ENCODE assay signal across 9 cellular contexts in genomic region chr18:50356036-50356945, GRCh38. TPM values are rescaled to one million over a fixed set of nuclear protein-coding genes. Genes with fewer than 3 reads are reported as not detected.
A peak's percentile ranks its signal among the peaks of the same experiment; 100 is the strongest.
DNase-seq lines count a peak whose midpoint lies in the region; ATAC-seq, FAIRE-seq and TF ChIP-seq lines count a peak whose summit lies in the region.
"Had no signal": no experiment of that assay in that cellular context is flagged by ENCODE, and none has a peak within 500 bp of the region (broad histone marks: within the 10 kb centered on the region; RNA-seq: fewer than 3 reads in every experiment).

No MANE protein-coding gene starts in this region.

- H3F3A ChIP-seq in GM23338 (replicated peaks; ENCODE audit: low read depth) (no peaks in the 10 kb centered on the region), Loucy (ENCODE audit: low read depth) (no peaks in the 10 kb centered on the region)

- no peaks in the 10 kb centered on the region for H3K9me3 ChIP-seq in Loucy (ENCODE audit: insufficient read depth, low read depth, low read length)
- H3K9me3 ChIP-seq in K562 (replicated peaks; ENCODE audit: control insufficient read depth, insufficient read depth, low read depth, low read length), result no peaks in the 10 kb centered on the region

- TF ChIP-seq CTCF in GM23338 (conservative IDR thresholded peaks at IDR 0.05; ENCODE audit: low read depth in 2 of 2) (peak in 1 of 2 experiments; percentile 35; a peak in 2 of 4 replicates), Loucy (conservative IDR thresholded peaks at IDR 0.05; ENCODE audit: low read length) (peak; percentile 41; the same call in 1 of the 2 replicates), K562 (IDR thresholded peaks at IDR 0.05 in 2 of 3, conservative IDR thresholded peaks at IDR 0.05 in 1 of 3; ENCODE audit: insufficient read depth in 2 of 3, low read depth in 1 of 3, low read length in 3 of 3) (peak in 2 of 3 experiments; percentile 9 to 30; a peak in 1 of 6 replicates)

- no peak overlapping the region for H3K4me2 ChIP-seq in GM23338
- H3K4me2 ChIP-seq in Loucy (ENCODE audit: low read depth, low read length, poor library complexity, severe bottlenecking), result no peak overlapping the region
- H3K4me2 ChIP-seq in K562 (ENCODE audit: insufficient read depth, low read length), result no peak overlapping the region; the same call in 1 of the 2 replicates

- no peaks in the 10 kb centered on the region for H3K79me2 ChIP-seq in GM23338 (replicated peaks; ENCODE audit: insufficient read depth)
- no peaks in the 10 kb centered on the region for H3K79me2 ChIP-seq in Loucy (ENCODE audit: insufficient read depth, low read length)
- no peaks in the 10 kb centered on the region for H3K79me2 ChIP-seq in K562 (ENCODE audit: control insufficient read depth, insufficient read depth, low read length)

- peak overlapping the region; percentile 11 for H2AFZ ChIP-seq in GM23338
- peak overlapping the region; percentile 88 for H2AFZ ChIP-seq in Loucy (ENCODE audit: low read length)
- peak overlapping the region; percentile 61 for H2AFZ ChIP-seq in K562 (ENCODE audit: low read depth, low read length)

- no peak for TF ChIP-seq EP300 in K562 (IDR thresholded peaks at IDR 0.05; ENCODE audit: low read length)

- DNase-seq in GM23338 (ENCODE audit: low spot score), result peak; percentile 41
- peak in 1 of 4 experiments; percentile 36 for DNase-seq in K562 (ENCODE audit: extremely low read depth in 1 of 4, low spot score in 3 of 4)
- no peak for DNase-seq in stimulated activated naive CD8-positive, alpha-beta T cell treated with anti-CD3 and anti-CD28 coated beads, Interleukin-15, Interleukin-2, amounts not matched to agents 100 U/mL and 50 U/mL, for 24 hours
- DNase-seq in stimulated activated CD4-positive, alpha-beta T cell treated with anti-CD3 and anti-CD28 coated beads, Interleukin-1b, Interleukin-23, amount 100 ng/mL, for 48 hours, result no peak
- no peak for DNase-seq in activated CD4-positive, alpha-beta T cell treated with anti-CD3 and anti-CD28 coated beads, Interleukin-2, amount 50 U/mL, for 4 hours
- no peak for DNase-seq in hypothalamus (lab: John Stamatoyannopoulos, UW)

- CTCF ChIA-PET in K562 (lab: Yijun Ruan, JAX; ENCODE audit: low intra/inter-chr PET ratio), result no interaction called here

- H3K4me1 ChIP-seq in GM23338 (ENCODE audit: insufficient read depth), result peaks cover 9% of the 10 kb centered on the region; the same call in 1 of the 2 replicates
- H3K4me1 ChIP-seq in Loucy (ENCODE audit: insufficient read depth, low read length, poor library complexity, severe bottlenecking), result peaks cover 8% of the 10 kb centered on the region
- H3K4me1 ChIP-seq in K562 (replicated peaks in 1 of 2; ENCODE audit: control insufficient read depth in 2 of 2, insufficient read depth in 2 of 2, low read length in 2 of 2), result peaks cover 13 to 30% of the 10 kb centered on the region in 2 experiments

- TF ChIP-seq POLR2A in GM18505 (IDR thresholded peaks at IDR 0.05; ENCODE audit: borderline replicate concordance, extremely low read depth, insufficient read depth, insufficient read length) (no peak), K562 (conservative IDR thresholded peaks at IDR 0.05) (no peak)

- H3K27me3 Mint-ChIP-seq in GM23338 (ENCODE audit: insufficient read depth, low read depth, poor library complexity), result no peaks in the 10 kb centered on the region

- in situ Hi-C loops in K562 (cut with MboI), result loop anchor here (10.0 kb wide), 1 partner anchor 151 kb away; no protein-coding TSS in a partner anchor

- intact Hi-C loops in K562 (cut with micrococcal nuclease), result loop anchor here (5.0 to 10.0 kb wide), 4 partner anchors 71 to 494 kb away; no protein-coding TSS in a partner anchor

- no peaks in the 10 kb centered on the region for H3K9me2 ChIP-seq in GM23338 (ENCODE audit: insufficient read depth)
- H3K9me2 ChIP-seq in Loucy (replicated peaks; ENCODE audit: low read depth, low read length), result no peaks in the 10 kb centered on the region

- POLR2A ChIA-PET in K562 (lab: Yijun Ruan, JAX), result interaction anchor here (0.6 to 1.3 kb wide), 5 partner anchors 19 to 780 kb away, joined by 3 to 5 read pairs (median 3); partner anchors contain the start of gene SKA1

- H3K36me3 Mint-ChIP-seq in GM23338 (ENCODE audit: low read depth), result no peaks in the 10 kb centered on the region

- no peaks in the 10 kb centered on the region for H3K9me3 Mint-ChIP-seq in GM23338

- H3K27ac Mint-ChIP-seq in GM23338, result no peak overlapping the region

- FAIRE-seq in K562 (lab: Jason Lieb, UNC), result peak; percentile 54

- H3K36me3 ChIP-seq in GM23338 (ENCODE audit: insufficient read depth) (no peaks in the 10 kb centered on the region), Loucy (ENCODE audit: insufficient read depth, low read length) (no peaks in the 10 kb centered on the region), K562 (ENCODE audit: control insufficient read depth, insufficient read depth, low read length) (no peaks in the 10 kb centered on the region)

- H3K4me3 Mint-ChIP-seq in GM23338, result no peak overlapping the region

- H3K27ac ChIP-seq in GM23338 (ENCODE audit: low read depth), result no peak overlapping the region
- H3K27ac ChIP-seq in K562 (ENCODE audit: extremely low read depth, low read depth, low read length), result peak overlapping the region; percentile 25; the same call in 1 of the 3 replicates
- H3K27ac ChIP-seq: VCaP had no signal

- ATAC-seq in GM18505 (IDR thresholded peaks at IDR 0.05; ENCODE audit: unreplicated experiment), result peak; percentile 63
- ATAC-seq in GM23338, result peak; percentile 81
- peak; percentile 78 for ATAC-seq in K562
- peak; percentile 56 for ATAC-seq in stimulated activated naive CD8-positive, alpha-beta T cell treated with anti-CD3 and anti-CD28 coated beads, Interleukin-15, Interleukin-2, amounts not matched to agents 100 U/mL and 50 U/mL, for 24 hours

- 5% methylated on average over 4 of the region's 4 CpGs for WGBS in K562 (ENCODE audit: insufficient coverage, low coverage, missing lambda C conversion rate)

- no peaks in the 10 kb centered on the region for H4K20me1 ChIP-seq in GM23338 (replicated peaks; ENCODE audit: insufficient read depth)
- H4K20me1 ChIP-seq in Loucy (ENCODE audit: insufficient read depth, low read length, poor library complexity, severe bottlenecking), result no peaks in the 10 kb centered on the region
- no peaks in the 10 kb centered on the region for H4K20me1 ChIP-seq in K562 (replicated peaks; ENCODE audit: control insufficient read depth, insufficient read depth, low read length)

- H3K27me3 ChIP-seq in GM23338 (ENCODE audit: insufficient read depth) (no peaks in the 10 kb centered on the region), Loucy (ENCODE audit: insufficient read depth, low read length, poor library complexity, severe bottlenecking) (peaks cover 5% of the 10 kb centered on the region), K562 (ENCODE audit: control insufficient read depth in 2 of 2, insufficient read depth in 2 of 2, low read length in 2 of 2) (no peaks in the 10 kb centered on the region)

- no peak for TF ChIP-seq RAD21 in K562 (CRISPR knock-in tag; conservative IDR thresholded peaks at IDR 0.05 in 1 of 2, IDR thresholded peaks at IDR 0.05 in 1 of 2)

- BruUV-seq in K562 (replicated peaks; lab: Mats Ljungman, UMichigan), result no TSS peak

- no peak overlapping the region for H3K4me3 ChIP-seq in GM23338
- no peak overlapping the region for H3K4me3 ChIP-seq in Loucy (ENCODE audit: low read length, poor library complexity, severe bottlenecking)
- no peak overlapping the region for H3K4me3 ChIP-seq in K562

- H3K9ac ChIP-seq in Loucy (ENCODE audit: low read depth, low read length, poor library complexity, severe bottlenecking) (no peak overlapping the region), K562 (ENCODE audit: insufficient read depth in 1 of 2, low read depth in 2 of 2, low read length in 2 of 2) (no peak overlapping the region)

- peaks cover 10% of the 10 kb centered on the region; the same call in 2 of the 3 replicates for H3K4me1 Mint-ChIP-seq in GM23338

- no peaks in the 10 kb centered on the region for H3K9me1 ChIP-seq in K562 (ENCODE audit: control insufficient read depth, insufficient read depth, low read length)

TF ChIP-seq in GM23338, 12 proteins besides CTCF, POLR2A, EP300 and RAD21:
- TF ChIP-seq ZNF114 (CRISPR knock-in tag; IDR thresholded peaks at IDR 0.05), result no peak
- TF ChIP-seq STAT1 (IDR thresholded peaks at IDR 0.05; ENCODE audit: unreplicated experiment), result no peak
- TF ChIP-seq ZNF331 (CRISPR knock-in tag; IDR thresholded peaks at IDR 0.05; ENCODE audit: low read depth), result no peak

TF ChIP-seq in K562, 482 proteins besides CTCF, POLR2A, EP300 and RAD21 (continues in another document):
- TF ChIP-seq ZNF512 (tag; IDR thresholded peaks at IDR 0.05), result peak; percentile 6; the same call in 1 of the 2 replicates

RNA-seq across cellular contexts. Expression of gene SKA1, which starts 18.6 kb away (rescaled TPM):
- total RNA-seq in GM23338 (2014; rRNA removed; shearing (Covaris generic)), result 25.1 and 25.7 TPM in 2 replicates
- polyA plus RNA-seq in GM23338 (2016; fragmentation: Nextera tagmentation; extraction: Ambion mirVana) (14.2 and 14.7 TPM in 2 replicates), K562 (2011; rRNA removed) (25.7 and 33.6 TPM in 2 replicates), K562 (2014; fragmentation: Illumina TruSeq; extraction: Trizol) (47.7 and 67.2 TPM in 2 replicates), K562 (2014; fragmentation: Nextera tagmentation; extraction: Ambion mirVana) (10 to 100 TPM; 27.8 to 42.6 TPM), K562 (2014; rRNA removed) (41.9 and 46.0 TPM in 2 replicates)
- total RNA-seq in K562 (2011; cell fraction: chromatin; rRNA removed; ENCODE audit: low replicate concordance), result 5.8 and 8.5 TPM in 2 replicates
- 5.0 and 7.0 TPM in 2 replicates for total RNA-seq in K562 (2011; cell fraction: nucleolus; rRNA removed)
- total RNA-seq in K562 (2011; cell fraction: nucleoplasm; rRNA removed), result 10.0 and 15.3 TPM in 2 replicates
- total RNA-seq in K562 (2014; rRNA removed) (36.9 and 39.6 TPM in 2 replicates), K562 (2014; rRNA removed; fragmentation: Illumina TruSeq; extraction: Trizol) (54.6 and 55.8 TPM in 2 replicates), K562 (2015; rRNA removed; fragmentation: Illumina TruSeq; extraction: Trizol) (43.9 and 53.2 TPM in 2 replicates), K562 (2021) (38.1 and 41.2 TPM in 2 replicates)
- polyA plus RNA-seq in K562 (2011; cell fraction: cytosol; rRNA removed), result 18.3 and 21.5 TPM in 2 replicates
- polyA plus RNA-seq in K562 (2011; cell fraction: nucleus; rRNA removed), result 6.0 and 6.8 TPM in 2 replicates
- 24.3 and 33.4 TPM in 2 replicates for polyA plus RNA-seq in K562 (2012)
- 39.3 and 41.4 TPM in 2 replicates for polyA minus RNA-seq in K562 (2011; rRNA and poly(A)+ RNA removed)
- polyA minus RNA-seq in K562 (2011; cell fraction: cytosol; rRNA and poly(A)+ RNA removed), result 16.5 and 21.8 TPM in 2 replicates
- polyA minus RNA-seq in K562 (2011; cell fraction: nucleus; rRNA and poly(A)+ RNA removed), result 4.4 and 9.2 TPM in 2 replicates

Comparison
In these comparisons a context has a peak if more than half of its experiments do, and no peak if none do; other contexts are left out.
1. H2AFZ ChIP-seq: peak in every context shown above with its lines; median percentile 88 in Loucy; 61 in K562; 11 in GM23338.